Comparison of ENCODE assay signal across 8 cellular contexts in the genomic region with DNA sequence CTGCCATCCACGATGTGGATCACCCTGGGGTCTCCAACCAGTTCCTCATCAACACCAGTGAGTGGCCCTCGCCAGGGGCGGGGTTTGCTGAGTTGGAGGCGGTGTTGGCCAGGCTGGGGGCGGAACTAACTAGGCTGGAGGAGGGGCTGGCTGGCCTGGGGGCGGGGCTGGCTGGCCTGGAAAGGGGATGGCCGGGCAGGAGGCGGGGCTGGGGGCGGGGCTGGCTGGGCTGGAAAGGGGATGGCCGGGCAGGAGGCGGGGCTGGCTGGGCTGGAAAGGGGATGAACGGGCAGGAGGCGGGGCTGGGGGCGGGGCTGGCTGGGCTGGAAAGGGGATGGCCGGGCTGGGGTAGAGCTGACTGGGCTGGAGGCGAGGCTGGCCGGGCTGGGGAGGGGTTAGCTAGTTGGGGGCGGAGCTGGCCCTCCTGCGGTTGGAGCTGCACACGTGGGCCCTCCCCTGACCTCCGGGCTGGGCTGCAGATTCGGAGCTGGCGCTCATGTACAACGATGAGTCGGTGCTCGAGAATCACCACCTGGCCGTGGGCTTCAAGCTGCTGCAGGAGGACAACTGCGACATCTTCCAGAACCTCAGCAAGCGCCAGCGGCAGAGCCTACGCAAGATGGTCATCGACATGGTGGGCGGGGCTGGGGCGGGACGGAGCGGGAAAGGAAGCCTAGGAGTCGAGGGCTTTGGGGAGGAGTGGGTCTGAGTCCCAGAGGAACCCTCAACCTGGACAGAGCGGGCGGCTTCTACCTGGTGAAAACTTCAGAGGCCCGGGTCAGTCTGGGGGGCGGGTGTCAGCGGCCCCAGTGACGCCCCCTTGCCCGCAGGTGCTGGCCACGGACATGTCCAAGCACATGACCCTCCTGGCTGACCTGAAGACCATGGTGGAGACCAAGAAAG. TPM values are rescaled to one million over a fixed set of nuclear protein-coding genes. Genes with fewer than 3 reads are reported as not detected.
DNase-seq lines count a peak whose midpoint lies in the region; TF ChIP-seq lines count a peak whose summit lies in the region.

No MANE protein-coding gene starts in this region.

- no peak overlapping the region for H3K4me2 ChIP-seq in GM23248 (ENCODE audit: unreplicated experiment)

- peak overlapping the region; percentile 54; the same call in 1 of the 2 replicates for H3K4me3 ChIP-seq in GM23248
- H3K4me3 ChIP-seq in NB4 (ENCODE audit: low read depth, low read length), result no peak overlapping the region
- no peak overlapping the region for H3K4me3 ChIP-seq in WERI-Rb-1 (ENCODE audit: low read depth, low read length)
- H3K4me3 ChIP-seq in iPS-18a (ENCODE audit: low read length), result peak overlapping the region; percentile 78
- peak overlapping the region; percentile 37 to 62 (median 49) for H3K4me3 ChIP-seq in skeletal muscle tissue (ENCODE audit: low read length in 3 of 3)

- DNase-seq in DMS153 treated with DMSO at 0.1 percent for 48 hours (lab: John Stamatoyannopoulos, UW; ENCODE audit: unreplicated experiment), result peak; percentile 85
- peak; percentile 87 for DNase-seq in GM23248
- peak; percentile 97 for DNase-seq in NB4 (ENCODE audit: low read depth)
- peak; percentile 62 for DNase-seq in WERI-Rb-1
- peak; percentile 93 to 96 for DNase-seq in T47D (ENCODE audit: low read depth in 1 of 2, low spot score in 1 of 2)
- DNase-seq in GOT3 (lab: John Stamatoyannopoulos, UW), result no peak

- in situ Hi-C loops in GM23248 (cut with MboI) (no loop called here), T47D (cut with HindIII; ENCODE audit: low pct_unique_long_range_greater_than_20kb, low sequenced_read_pairs) (no loop called here)

- no peaks in the 10 kb centered on the region for H3K36me3 ChIP-seq in GM23248 (ENCODE audit: low read depth)
- H3K36me3 ChIP-seq in WERI-Rb-1, result peaks cover 11% of the 10 kb centered on the region; the same call in 1 of the 2 replicates
- H3K36me3 ChIP-seq in iPS-18a (ENCODE audit: control insufficient read depth, low read depth, low read length), result no peaks in the 10 kb centered on the region
- H3K36me3 ChIP-seq in skeletal muscle tissue (ENCODE audit: control insufficient read depth in 3 of 3, insufficient read depth in 3 of 3, low read length in 3 of 3), result peaks cover 11 to 39% (median 22%) of the 10 kb centered on the region in 3 donors

- H4K20me1 ChIP-seq in GM23248 (ENCODE audit: insufficient read depth), result no peaks in the 10 kb centered on the region

- TF ChIP-seq POLR2A in NB4 (IDR thresholded peaks at IDR 0.05; ENCODE audit: extremely low read depth, insufficient read length), result no peak

- WGBS in GM23248 (ENCODE audit: low coverage in 1 of 2, low lambda C conversion rate in 2 of 2, missing lambda C conversion rate in 2 of 2), 2 experiments, result 36 to 39% methylated on average over 23 to 45 of the region's 45 CpGs

- no peaks in the 10 kb centered on the region for H3K27me3 ChIP-seq in GM23248 (replicated peaks; ENCODE audit: insufficient read depth)
- H3K27me3 ChIP-seq in WERI-Rb-1 (ENCODE audit: insufficient read depth, low read depth, severe bottlenecking), result no peaks in the 10 kb centered on the region
- peaks cover 8% of the 10 kb centered on the region for H3K27me3 ChIP-seq in iPS-18a (ENCODE audit: control insufficient read depth, insufficient read depth, low read length)
- H3K27me3 ChIP-seq in skeletal muscle tissue (ENCODE audit: control insufficient read depth in 3 of 3, insufficient read depth in 3 of 3, low read length in 3 of 3), result no peaks in the 10 kb centered on the region

- H3K4me1 ChIP-seq in GM23248 (ENCODE audit: insufficient read depth), result no peaks in the 10 kb centered on the region
- no peaks in the 10 kb centered on the region for H3K4me1 ChIP-seq in iPS-18a (ENCODE audit: control insufficient read depth, low read depth, low read length)
- H3K4me1 ChIP-seq in skeletal muscle tissue (ENCODE audit: control insufficient read depth in 3 of 3, insufficient read depth in 3 of 3, low read length in 3 of 3), result peaks cover 0 to 10% (median 0%) of the 10 kb centered on the region in 3 donors

- no peak for TF ChIP-seq CTCF in NB4 (IDR thresholded peaks at IDR 0.05; ENCODE audit: low read depth, low read length)
- TF ChIP-seq CTCF in WERI-Rb-1 (IDR thresholded peaks at IDR 0.05; ENCODE audit: low read depth, low read length), result no peak

- H3K9me2 ChIP-seq in GM23248 (ENCODE audit: insufficient read depth), result no peaks in the 10 kb centered on the region

- H3K9ac ChIP-seq in GM23248, result no peak overlapping the region
- peak overlapping the region; percentile 54 for H3K9ac ChIP-seq in iPS-18a (ENCODE audit: low read length)
- H3K9ac ChIP-seq in skeletal muscle tissue (ENCODE audit: low read depth in 1 of 3, low read length in 3 of 3), result peak overlapping the region in 2 of 3 donors; percentile 32 to 57

- no peaks in the 10 kb centered on the region for H3K79me2 ChIP-seq in GM23248 (ENCODE audit: insufficient read depth)

- H3K27ac ChIP-seq in GM23248 (no peak overlapping the region), WERI-Rb-1 (no peak overlapping the region), iPS-18a (ENCODE audit: low read length) (no peak overlapping the region), skeletal muscle tissue (ENCODE audit: low read depth, low read length) (peak overlapping the region; percentile 62)

- H3F3A ChIP-seq in GM23248 (ENCODE audit: insufficient read depth), result no peaks in the 10 kb centered on the region

- H3K9me3 ChIP-seq in GM23248 (ENCODE audit: low read depth), result no peaks in the 10 kb centered on the region
- no peaks in the 10 kb centered on the region for H3K9me3 ChIP-seq in WERI-Rb-1 (ENCODE audit: severe bottlenecking)
- no peaks in the 10 kb centered on the region for H3K9me3 ChIP-seq in iPS-18a (ENCODE audit: control insufficient read depth, low read depth, low read length)
- no peaks in the 10 kb centered on the region for H3K9me3 ChIP-seq in skeletal muscle tissue (ENCODE audit: control insufficient read depth in 3 of 3, low read length in 3 of 3)

- no peak overlapping the region for H2AFZ ChIP-seq in GM23248

RNA-seq across cellular contexts. Expression of a gene that starts 41.0 kb away (rescaled TPM):
- 2.4 and 4.7 TPM in 2 replicates for total RNA-seq in GM23248 (2014; rRNA removed; shearing (Covaris generic))
- 15.9 and 17.4 TPM in 2 replicates for polyA plus RNA-seq in GM23248 (2016; fragmentation: Nextera tagmentation; extraction: Ambion mirVana)
- total RNA-seq in skeletal muscle tissue, result 1.0 TPM

RNA-seq across cellular contexts. Expression of a gene that starts 41.9 kb away (rescaled TPM):
- 93.2 and 99.5 TPM in 2 replicates for total RNA-seq in GM23248 (2014; rRNA removed; shearing (Covaris generic))
- 74.4 and 81.5 TPM in 2 replicates for polyA plus RNA-seq in GM23248 (2016; fragmentation: Nextera tagmentation; extraction: Ambion mirVana)
- total RNA-seq in skeletal muscle tissue, result 60.0 TPM

RNA-seq across cellular contexts. Expression of a gene that starts 55.9 kb away (rescaled TPM):
- total RNA-seq in GM23248 (2014; rRNA removed; shearing (Covaris generic)), result 1.8 and 3.3 TPM in 2 replicates
- polyA plus RNA-seq in GM23248 (2016; fragmentation: Nextera tagmentation; extraction: Ambion mirVana), result 1.2 and 1.6 TPM in 2 replicates
- 1.6 TPM for total RNA-seq in skeletal muscle tissue

RNA-seq across cellular contexts. Expression of a gene that starts 58.0 kb away (rescaled TPM):
- 268 and 301 TPM in 2 replicates for total RNA-seq in GM23248 (2014; rRNA removed; shearing (Covaris generic))
- polyA plus RNA-seq in GM23248 (2016; fragmentation: Nextera tagmentation; extraction: Ambion mirVana), result 288 and 291 TPM in 2 replicates
- 73.1 TPM for total RNA-seq in skeletal muscle tissue

Comparison
In these comparisons a context has a peak if more than half of its experiments do, and no peak if none do; other contexts are left out.
1. H3K4me3 ChIP-seq: peak in GM23248 (single experiment), iPS-18a (single experiment) and skeletal muscle tissue (3 of 3); none in NB4 (single experiment) and WERI-Rb-1 (single experiment).